18 cellular contexts compared by ENCODE assay signal in genomic region chr2:240390091-240391073, GRCh38. TPM values are rescaled to one million over a fixed set of nuclear protein-coding genes. Genes with fewer than 3 reads are reported as not detected.
DNase-seq lines count a peak whose midpoint lies in the region; ATAC-seq and TF ChIP-seq lines count a peak whose summit lies in the region.
"Had no signal": no experiment of that assay in that cellular context is flagged by ENCODE, and none has a peak within 500 bp of the region (broad histone marks: within the 10 kb centered on the region; RNA-seq: fewer than 3 reads in every experiment).

No MANE protein-coding gene starts in this region.

- no peak for TF ChIP-seq POLR2A in GM18505 (IDR thresholded peaks at IDR 0.05; ENCODE audit: borderline replicate concordance, extremely low read depth, insufficient read depth, insufficient read length)

- intact Hi-C loops in mucosa of descending colon (cut with DNase I, micrococcal nuclease), result no loop called here

- no peak overlapping the region for H3K27ac Mint-ChIP-seq in stimulated activated naive CD8-positive, alpha-beta T cell treated with anti-CD3 and anti-CD28 coated beads, Interleukin-15, amount 100 ng/mL, for 72 hours
- H3K27ac Mint-ChIP-seq in T-helper 2 cell treated with Interferon-gamma antibody and Interleukin-4, amounts not matched to agents 5 μg/mL and 100 μg/mL, for 36 hours, result peak overlapping the region; percentile 20
- H3K27ac Mint-ChIP-seq: activated T-cell treated with anti-CD3 and anti-CD28 coated beads, Interleukin-2, amount 50 U/mL, for 72 hours; IgD-negative memory B cell had no signal

- H3K9me3 Mint-ChIP-seq in stimulated activated naive CD8-positive, alpha-beta T cell treated with anti-CD3 and anti-CD28 coated beads, Interleukin-15, amount 100 ng/mL, for 72 hours, result no peaks in the 10 kb centered on the region
- no peaks in the 10 kb centered on the region for H3K9me3 Mint-ChIP-seq in T-helper 2 cell treated with Interferon-gamma antibody and Interleukin-4, amounts not matched to agents 5 μg/mL and 100 μg/mL, for 36 hours
- H3K9me3 Mint-ChIP-seq: activated T-cell treated with anti-CD3 and anti-CD28 coated beads, Interleukin-2, amount 50 U/mL, for 72 hours; IgD-negative memory B cell had no signal

- H3K36me3 Mint-ChIP-seq in T-helper 2 cell treated with Interferon-gamma antibody and Interleukin-4, amounts not matched to agents 5 μg/mL and 100 μg/mL, for 36 hours (ENCODE audit: low read depth), result no peaks in the 10 kb centered on the region
- H3K36me3 Mint-ChIP-seq: IgD-negative memory B cell had no signal

- ATAC-seq in stimulated activated naive CD8-positive, alpha-beta T cell treated with anti-CD3 and anti-CD28 coated beads, Interleukin-15, amount 100 ng/mL, for 72 hours, result peak; percentile 19
- no peak for ATAC-seq in stimulated activated naive CD8-positive, alpha-beta T cell treated with anti-CD3 and anti-CD28 coated beads, Interleukin-15, Interleukin-2, amounts not matched to agents 100 U/mL and 50 U/mL, for 24 hours
- ATAC-seq in mucosa of descending colon (peak; percentile 10), GM21723 (IDR thresholded peaks at IDR 0.05; ENCODE audit: unreplicated experiment) (no peak), GM18505 (IDR thresholded peaks at IDR 0.05; ENCODE audit: unreplicated experiment) (no peak)

- peaks cover 12% of the 10 kb centered on the region for H3K4me1 Mint-ChIP-seq in stimulated activated naive CD8-positive, alpha-beta T cell treated with anti-CD3 and anti-CD28 coated beads, Interleukin-15, amount 100 ng/mL, for 72 hours
- peaks cover 11% of the 10 kb centered on the region for H3K4me1 Mint-ChIP-seq in T-helper 2 cell treated with Interferon-gamma antibody and Interleukin-4, amounts not matched to agents 5 μg/mL and 100 μg/mL, for 36 hours (ENCODE audit: low read depth)
- H3K4me1 Mint-ChIP-seq: IgD-negative memory B cell had no signal

- no peaks in the 10 kb centered on the region for H3K27me3 Mint-ChIP-seq in stimulated activated naive CD8-positive, alpha-beta T cell treated with anti-CD3 and anti-CD28 coated beads, Interleukin-15, amount 100 ng/mL, for 72 hours
- peaks cover 3% of the 10 kb centered on the region for H3K27me3 Mint-ChIP-seq in T-helper 2 cell treated with Interferon-gamma antibody and Interleukin-4, amounts not matched to agents 5 μg/mL and 100 μg/mL, for 36 hours (ENCODE audit: low read depth)

- H3K9me3 ChIP-seq in mucosa of descending colon, result no peaks in the 10 kb centered on the region
- H3K9me3 ChIP-seq: esophagus squamous epithelium, heart right ventricle, Peyer's patch had no signal

- no peak for DNase-seq in stimulated activated naive CD8-positive, alpha-beta T cell treated with anti-CD3 and anti-CD28 coated beads, Interleukin-15, amount 100 ng/mL, for 72 hours
- DNase-seq in stimulated activated naive CD8-positive, alpha-beta T cell treated with anti-CD3 and anti-CD28 coated beads, Interleukin-15, Interleukin-2, amounts not matched to agents 100 U/mL and 50 U/mL, for 24 hours, result no peak
- no peak for DNase-seq in T-helper 2 cell treated with Interferon-gamma antibody and Interleukin-4, amounts not matched to agents 5 μg/mL and 100 μg/mL, for 36 hours (ENCODE audit: low spot score)
- DNase-seq in mucosa of descending colon (peak in 2 of 3 donors; percentile 14 to 40), C1 segment of cervical spinal cord (lab: John Stamatoyannopoulos, UW) (no peak), NCI-H446 (lab: John Stamatoyannopoulos, UW) (no peak)
- DNase-seq: activated CD4-positive, alpha-beta T cell treated with anti-CD3 and anti-CD28 coated beads, Interleukin-2, amount 50 U/mL, for 48 hours; activated T-cell treated with anti-CD3 and anti-CD28 coated beads, Interleukin-2, amount 50 U/mL, for 72 hours; Calu3; esophagus squamous epithelium; heart right ventricle; NCI-H2081 treated with DMSO at 0.1 percent for 48 hours; NCI-H82; small intestine had no signal

- H3K4me3 ChIP-seq in mucosa of descending colon, result no peak overlapping the region
- H3K4me3 ChIP-seq: esophagus squamous epithelium, heart right ventricle, Peyer's patch had no signal

- H3K4me1 ChIP-seq in mucosa of descending colon (ENCODE audit: low read depth), result no peaks in the 10 kb centered on the region
- H3K4me1 ChIP-seq: Peyer's patch had no signal

- H3K36me3 ChIP-seq in mucosa of descending colon (ENCODE audit: low read depth), result no peaks in the 10 kb centered on the region
- H3K36me3 ChIP-seq: esophagus squamous epithelium, heart right ventricle, Peyer's patch had no signal

- TF ChIP-seq CTCF in mucosa of descending colon (IDR thresholded peaks at IDR 0.05), result no peak

- no peak overlapping the region for H3K4me3 Mint-ChIP-seq in stimulated activated naive CD8-positive, alpha-beta T cell treated with anti-CD3 and anti-CD28 coated beads, Interleukin-15, amount 100 ng/mL, for 72 hours
- H3K4me3 Mint-ChIP-seq in T-helper 2 cell treated with Interferon-gamma antibody and Interleukin-4, amounts not matched to agents 5 μg/mL and 100 μg/mL, for 36 hours, result peak overlapping the region; percentile 32
- H3K4me3 Mint-ChIP-seq: activated T-cell treated with anti-CD3 and anti-CD28 coated beads, Interleukin-2, amount 50 U/mL, for 72 hours; IgD-negative memory B cell had no signal

RNA-seq across cellular contexts. Expression of gene GPC1, which starts 45.1 kb away (rescaled TPM):
- total RNA-seq in mucosa of descending colon, result 10 to 100 TPM; 12.4 to 29.2 (median 15.4) TPM

Comparison
In these comparisons a context has a peak if more than half of its experiments do, and no peak if none do; other contexts are left out.
1. ATAC-seq: peak in stimulated activated naive CD8-positive, alpha-beta T cell treated with anti-CD3 and anti-CD28 coated beads, Interleukin-15, amount 100 ng/mL, for 72 hours (single experiment) and mucosa of descending colon (single experiment); none in stimulated activated naive CD8-positive, alpha-beta T cell treated with anti-CD3 and anti-CD28 coated beads, Interleukin-15, Interleukin-2, amounts not matched to agents 100 U/mL and 50 U/mL, for 24 hours (single experiment), GM21723 (single experiment) and GM18505 (single experiment).
2. DNase-seq: peak in mucosa of descending colon (2 of 3); none in stimulated activated naive CD8-positive, alpha-beta T cell treated with anti-CD3 and anti-CD28 coated beads, Interleukin-15, amount 100 ng/mL, for 72 hours (0 of 2), stimulated activated naive CD8-positive, alpha-beta T cell treated with anti-CD3 and anti-CD28 coated beads, Interleukin-15, Interleukin-2, amounts not matched to agents 100 U/mL and 50 U/mL, for 24 hours (single experiment), T-helper 2 cell treated with Interferon-gamma antibody and Interleukin-4, amounts not matched to agents 5 μg/mL and 100 μg/mL, for 36 hours (single experiment), C1 segment of cervical spinal cord (0 of 14) and NCI-H446 (0 of 2).